Comparison of ENCODE assay signal across 1 cellular context in the genomic region with DNA sequence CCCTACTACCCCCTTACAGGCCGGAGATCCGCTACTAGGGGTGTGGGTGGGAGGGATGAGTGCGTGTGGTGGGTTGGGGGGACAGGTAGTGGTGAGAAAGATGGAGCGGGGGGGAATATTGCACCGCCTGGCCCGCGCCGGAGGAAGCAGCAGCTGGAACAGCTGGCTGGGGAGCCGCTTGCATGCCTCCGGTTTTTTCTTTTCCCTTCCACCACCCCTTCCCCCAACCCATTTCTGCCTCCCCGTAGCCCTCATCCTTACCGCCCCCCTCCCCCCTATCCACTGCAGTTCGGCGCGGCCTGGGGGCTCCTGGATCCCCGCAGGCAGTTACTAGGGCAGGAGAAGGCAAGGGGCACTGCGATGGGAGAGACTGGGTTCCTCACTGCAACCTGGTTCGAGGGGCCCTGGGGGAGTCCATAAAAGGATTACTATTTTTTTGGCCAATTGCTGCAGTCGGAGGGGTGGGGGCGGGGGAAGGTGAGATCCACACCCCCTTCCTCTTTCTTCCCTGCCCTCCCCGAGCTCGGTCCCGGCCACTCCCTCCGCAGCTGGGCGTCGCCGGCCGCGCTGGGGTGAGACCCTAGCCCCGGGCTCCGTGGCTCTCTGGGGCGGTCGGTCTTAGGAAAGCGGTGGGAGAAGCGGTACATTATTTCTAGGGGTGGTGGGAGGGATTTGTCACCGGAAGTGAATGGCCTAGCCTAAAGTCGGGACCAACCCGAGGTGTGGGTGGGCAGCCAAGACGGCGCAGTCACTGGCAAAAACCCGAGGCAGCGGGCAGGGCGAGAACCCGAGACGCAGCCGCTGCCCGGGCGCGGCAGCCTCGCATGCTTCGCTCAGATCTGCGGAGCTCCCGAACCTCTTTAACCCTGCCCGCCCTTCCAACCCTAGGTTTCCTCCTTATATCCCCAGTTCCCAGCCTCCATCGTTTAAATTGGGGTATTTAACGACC.
TF ChIP-seq lines count a peak whose summit lies in the region.

No MANE protein-coding gene starts in this region.

TF ChIP-seq in HepG2, 621 proteins besides CTCF, POLR2A, EP300 and RAD21 (continued from another document and continues in another):
- 0 out of 2 replicates have a peak, but pooled peaks have one; percentile 33 for TF ChIP-seq ZNF570 (CRISPR knock-in tag; IDR thresholded peaks at IDR 0.05; ENCODE audit: borderline replicate concordance)
- TF ChIP-seq ZNF264 (CRISPR knock-in tag; IDR thresholded peaks at IDR 0.05), result no peak
- TF ChIP-seq, protein P1, sequence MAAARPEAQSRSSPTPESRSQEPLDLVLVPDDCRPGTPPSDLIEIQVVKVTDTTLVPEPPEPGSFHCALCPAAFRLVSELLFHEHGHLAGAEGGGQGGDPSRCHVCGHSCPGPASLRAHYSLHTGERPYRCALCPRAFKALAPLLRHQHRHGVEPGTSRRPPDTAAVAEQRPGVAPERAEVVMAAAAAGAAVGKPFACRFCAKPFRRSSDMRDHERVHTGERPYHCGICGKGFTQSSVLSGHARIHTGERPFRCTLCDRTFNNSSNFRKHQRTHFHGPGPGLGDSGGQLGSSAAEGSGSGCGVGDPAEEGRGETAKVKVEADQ (CRISPR knock-in tag; IDR thresholded peaks at IDR 0.05; ENCODE audit: borderline replicate concordance), result peak; percentile 75
- no peak; the same call in 1 of the 2 replicates for TF ChIP-seq MIER2 (CRISPR knock-in tag; IDR thresholded peaks at IDR 0.05)
- TF ChIP-seq PHF21A (CRISPR knock-in tag; IDR thresholded peaks at IDR 0.05), result peak; percentile 96
- TF ChIP-seq CCAR2 (optimal IDR thresholded peaks at IDR 0.05; ENCODE audit: low read depth, low read length), result no peak
- TF ChIP-seq ARNT2 (CRISPR knock-in tag; IDR thresholded peaks at IDR 0.05; ENCODE audit: low read depth), result peak; percentile 58; the same call in 1 of the 2 replicates
- TF ChIP-seq IKZF1 (IDR thresholded peaks at IDR 0.05), result no peak
- no peak for TF ChIP-seq KLF15 (CRISPR knock-in tag; IDR thresholded peaks at IDR 0.05; ENCODE audit: borderline replicate concordance)
- TF ChIP-seq ZNF17 (CRISPR knock-in tag; IDR thresholded peaks at IDR 0.05), result 0 out of 2 replicates have a peak, but pooled peaks have one; percentile 44
- TF ChIP-seq, protein P2, sequence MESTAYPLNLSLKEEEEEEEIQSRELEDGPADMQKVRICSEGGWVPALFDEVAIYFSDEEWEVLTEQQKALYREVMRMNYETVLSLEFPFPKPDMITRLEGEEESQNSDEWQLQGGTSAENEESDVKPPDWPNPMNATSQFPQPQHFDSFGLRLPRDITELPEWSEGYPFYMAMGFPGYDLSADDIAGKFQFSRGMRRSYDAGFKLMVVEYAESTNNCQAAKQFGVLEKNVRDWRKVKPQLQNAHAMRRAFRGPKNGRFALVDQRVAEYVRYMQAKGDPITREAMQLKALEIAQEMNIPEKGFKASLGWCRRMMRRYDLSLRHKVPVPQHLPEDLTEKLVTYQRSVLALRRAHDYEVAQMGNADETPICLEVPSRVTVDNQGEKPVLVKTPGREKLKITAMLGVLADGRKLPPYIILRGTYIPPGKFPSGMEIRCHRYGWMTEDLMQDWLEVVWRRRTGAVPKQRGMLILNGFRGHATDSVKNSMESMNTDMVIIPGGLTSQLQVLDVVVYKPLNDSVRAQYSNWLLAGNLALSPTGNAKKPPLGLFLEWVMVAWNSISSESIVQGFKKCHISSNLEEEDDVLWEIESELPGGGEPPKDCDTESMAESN (CRISPR knock-in tag; conservative IDR thresholded peaks at IDR 0.05), result peak; percentile 45
- TF ChIP-seq, protein P3, sequence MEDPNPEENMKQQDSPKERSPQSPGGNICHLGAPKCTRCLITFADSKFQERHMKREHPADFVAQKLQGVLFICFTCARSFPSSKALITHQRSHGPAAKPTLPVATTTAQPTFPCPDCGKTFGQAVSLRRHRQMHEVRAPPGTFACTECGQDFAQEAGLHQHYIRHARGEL (CRISPR knock-in tag; IDR thresholded peaks at IDR 0.05), result no peak; the same call in 1 of the 2 replicates
- TF ChIP-seq, protein P4, sequence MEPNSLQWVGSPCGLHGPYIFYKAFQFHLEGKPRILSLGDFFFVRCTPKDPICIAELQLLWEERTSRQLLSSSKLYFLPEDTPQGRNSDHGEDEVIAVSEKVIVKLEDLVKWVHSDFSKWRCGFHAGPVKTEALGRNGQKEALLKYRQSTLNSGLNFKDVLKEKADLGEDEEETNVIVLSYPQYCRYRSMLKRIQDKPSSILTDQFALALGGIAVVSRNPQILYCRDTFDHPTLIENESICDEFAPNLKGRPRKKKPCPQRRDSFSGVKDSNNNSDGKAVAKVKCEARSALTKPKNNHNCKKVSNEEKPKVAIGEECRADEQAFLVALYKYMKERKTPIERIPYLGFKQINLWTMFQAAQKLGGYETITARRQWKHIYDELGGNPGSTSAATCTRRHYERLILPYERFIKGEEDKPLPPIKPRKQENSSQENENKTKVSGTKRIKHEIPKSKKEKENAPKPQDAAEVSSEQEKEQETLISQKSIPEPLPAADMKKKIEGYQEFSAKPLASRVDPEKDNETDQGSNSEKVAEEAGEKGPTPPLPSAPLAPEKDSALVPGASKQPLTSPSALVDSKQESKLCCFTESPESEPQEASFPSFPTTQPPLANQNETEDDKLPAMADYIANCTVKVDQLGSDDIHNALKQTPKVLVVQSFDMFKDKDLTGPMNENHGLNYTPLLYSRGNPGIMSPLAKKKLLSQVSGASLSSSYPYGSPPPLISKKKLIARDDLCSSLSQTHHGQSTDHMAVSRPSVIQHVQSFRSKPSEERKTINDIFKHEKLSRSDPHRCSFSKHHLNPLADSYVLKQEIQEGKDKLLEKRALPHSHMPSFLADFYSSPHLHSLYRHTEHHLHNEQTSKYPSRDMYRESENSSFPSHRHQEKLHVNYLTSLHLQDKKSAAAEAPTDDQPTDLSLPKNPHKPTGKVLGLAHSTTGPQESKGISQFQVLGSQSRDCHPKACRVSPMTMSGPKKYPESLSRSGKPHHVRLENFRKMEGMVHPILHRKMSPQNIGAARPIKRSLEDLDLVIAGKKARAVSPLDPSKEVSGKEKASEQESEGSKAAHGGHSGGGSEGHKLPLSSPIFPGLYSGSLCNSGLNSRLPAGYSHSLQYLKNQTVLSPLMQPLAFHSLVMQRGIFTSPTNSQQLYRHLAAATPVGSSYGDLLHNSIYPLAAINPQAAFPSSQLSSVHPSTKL (CRISPR knock-in tag; IDR thresholded peaks at IDR 0.05), result peak; percentile 59
- no peak; the same call in 1 of the 2 replicates for TF ChIP-seq FOXO1 (CRISPR knock-in tag; IDR thresholded peaks at IDR 0.05)
- TF ChIP-seq SRSF9 (IDR thresholded peaks at IDR 0.05; ENCODE audit: borderline replicate concordance, insufficient read depth, low read depth, low read length, poor library complexity, severe bottlenecking), result no peak
- no peak; the same call in 1 of the 2 replicates for TF ChIP-seq CBX5 (CRISPR knock-in tag; IDR thresholded peaks at IDR 0.05; ENCODE audit: borderline replicate concordance)
- TF ChIP-seq, protein P5, sequence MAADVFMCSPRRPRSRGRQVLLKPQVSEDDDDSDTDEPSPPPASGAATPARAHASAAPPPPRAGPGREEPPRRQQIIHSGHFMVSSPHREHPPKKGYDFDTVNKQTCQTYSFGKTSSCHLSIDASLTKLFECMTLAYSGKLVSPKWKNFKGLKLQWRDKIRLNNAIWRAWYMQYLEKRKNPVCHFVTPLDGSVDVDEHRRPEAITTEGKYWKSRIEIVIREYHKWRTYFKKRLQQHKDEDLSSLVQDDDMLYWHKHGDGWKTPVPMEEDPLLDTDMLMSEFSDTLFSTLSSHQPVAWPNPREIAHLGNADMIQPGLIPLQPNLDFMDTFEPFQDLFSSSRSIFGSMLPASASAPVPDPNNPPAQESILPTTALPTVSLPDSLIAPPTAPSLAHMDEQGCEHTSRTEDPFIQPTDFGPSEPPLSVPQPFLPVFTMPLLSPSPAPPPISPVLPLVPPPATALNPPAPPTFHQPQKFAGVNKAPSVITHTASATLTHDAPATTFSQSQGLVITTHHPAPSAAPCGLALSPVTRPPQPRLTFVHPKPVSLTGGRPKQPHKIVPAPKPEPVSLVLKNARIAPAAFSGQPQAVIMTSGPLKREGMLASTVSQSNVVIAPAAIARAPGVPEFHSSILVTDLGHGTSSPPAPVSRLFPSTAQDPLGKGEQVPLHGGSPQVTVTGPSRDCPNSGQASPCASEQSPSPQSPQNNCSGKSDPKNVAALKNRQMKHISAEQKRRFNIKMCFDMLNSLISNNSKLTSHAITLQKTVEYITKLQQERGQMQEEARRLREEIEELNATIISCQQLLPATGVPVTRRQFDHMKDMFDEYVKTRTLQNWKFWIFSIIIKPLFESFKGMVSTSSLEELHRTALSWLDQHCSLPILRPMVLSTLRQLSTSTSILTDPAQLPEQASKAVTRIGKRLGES (CRISPR knock-in tag; IDR thresholded peaks at IDR 0.05; ENCODE audit: borderline replicate concordance), result no peak
- peak; percentile 96 for TF ChIP-seq ZNF430 (CRISPR knock-in tag; IDR thresholded peaks at IDR 0.05)
- TF ChIP-seq, protein P6, sequence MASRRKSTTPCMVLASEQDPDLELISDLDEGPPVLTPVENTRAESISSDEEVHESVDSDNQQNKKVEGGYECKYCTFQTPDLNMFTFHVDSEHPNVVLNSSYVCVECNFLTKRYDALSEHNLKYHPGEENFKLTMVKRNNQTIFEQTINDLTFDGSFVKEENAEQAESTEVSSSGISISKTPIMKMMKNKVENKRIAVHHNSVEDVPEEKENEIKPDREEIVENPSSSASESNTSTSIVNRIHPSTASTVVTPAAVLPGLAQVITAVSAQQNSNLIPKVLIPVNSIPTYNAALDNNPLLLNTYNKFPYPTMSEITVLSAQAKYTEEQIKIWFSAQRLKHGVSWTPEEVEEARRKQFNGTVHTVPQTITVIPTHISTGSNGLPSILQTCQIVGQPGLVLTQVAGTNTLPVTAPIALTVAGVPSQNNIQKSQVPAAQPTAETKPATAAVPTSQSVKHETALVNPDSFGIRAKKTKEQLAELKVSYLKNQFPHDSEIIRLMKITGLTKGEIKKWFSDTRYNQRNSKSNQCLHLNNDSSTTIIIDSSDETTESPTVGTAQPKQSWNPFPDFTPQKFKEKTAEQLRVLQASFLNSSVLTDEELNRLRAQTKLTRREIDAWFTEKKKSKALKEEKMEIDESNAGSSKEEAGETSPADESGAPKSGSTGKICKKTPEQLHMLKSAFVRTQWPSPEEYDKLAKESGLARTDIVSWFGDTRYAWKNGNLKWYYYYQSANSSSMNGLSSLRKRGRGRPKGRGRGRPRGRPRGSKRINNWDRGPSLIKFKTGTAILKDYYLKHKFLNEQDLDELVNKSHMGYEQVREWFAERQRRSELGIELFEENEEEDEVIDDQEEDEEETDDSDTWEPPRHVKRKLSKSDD (CRISPR knock-in tag; IDR thresholded peaks at IDR 0.05; ENCODE audit: low read depth), result no peak
- TF ChIP-seq THYN1 (CRISPR knock-in tag; IDR thresholded peaks at IDR 0.05; ENCODE audit: borderline replicate concordance, low read depth), result no peak
- TF ChIP-seq KDM4B (CRISPR knock-in tag; IDR thresholded peaks at IDR 0.05), result peak; percentile 75
- TF ChIP-seq ZKSCAN5 (CRISPR knock-in tag; IDR thresholded peaks at IDR 0.05), result no peak
- TF ChIP-seq, protein P7, sequence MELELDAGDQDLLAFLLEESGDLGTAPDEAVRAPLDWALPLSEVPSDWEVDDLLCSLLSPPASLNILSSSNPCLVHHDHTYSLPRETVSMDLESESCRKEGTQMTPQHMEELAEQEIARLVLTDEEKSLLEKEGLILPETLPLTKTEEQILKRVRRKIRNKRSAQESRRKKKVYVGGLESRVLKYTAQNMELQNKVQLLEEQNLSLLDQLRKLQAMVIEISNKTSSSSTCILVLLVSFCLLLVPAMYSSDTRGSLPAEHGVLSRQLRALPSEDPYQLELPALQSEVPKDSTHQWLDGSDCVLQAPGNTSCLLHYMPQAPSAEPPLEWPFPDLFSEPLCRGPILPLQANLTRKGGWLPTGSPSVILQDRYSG (CRISPR knock-in tag; IDR thresholded peaks at IDR 0.05), result no peak
- peak; percentile 86; the same call in 1 of the 2 replicates for TF ChIP-seq CCDC6 (CRISPR knock-in tag; IDR thresholded peaks at IDR 0.05)
- peak; percentile 45; the same call in 1 of the 2 replicates for TF ChIP-seq NFKB2 (CRISPR knock-in tag; IDR thresholded peaks at IDR 0.05; ENCODE audit: borderline replicate concordance)
- TF ChIP-seq MTA1 (CRISPR knock-in tag; IDR thresholded peaks at IDR 0.05; ENCODE audit: borderline replicate concordance), result 0 out of 2 replicates have a peak, but pooled peaks have one; percentile 63
- 0 out of 2 replicates have a peak, but pooled peaks have one; percentile 25 for TF ChIP-seq ZNF121 (CRISPR knock-in tag; IDR thresholded peaks at IDR 0.05)
- peak; percentile 40; the same call in 1 of the 2 replicates for TF ChIP-seq HMG20B (CRISPR knock-in tag; conservative IDR thresholded peaks at IDR 0.05)
- TF ChIP-seq ARNTL (CRISPR knock-in tag; IDR thresholded peaks at IDR 0.05), result peak; percentile 66; the same call in 1 of the 2 replicates
- 0 out of 2 replicates have a peak, but pooled peaks have one; percentile 50 for TF ChIP-seq STAT5B (CRISPR knock-in tag; IDR thresholded peaks at IDR 0.05)
- TF ChIP-seq ZEB1 (IDR thresholded peaks at IDR 0.05; ENCODE audit: insufficient replicate concordance, low read depth), result peak; percentile 14
- peak; percentile 86 for TF ChIP-seq HNRNPL (IDR thresholded peaks at IDR 0.05; ENCODE audit: low read depth, low read length)
- TF ChIP-seq ZNF83 (CRISPR knock-in tag; IDR thresholded peaks at IDR 0.05; ENCODE audit: borderline replicate concordance), result no peak
- no peak for TF ChIP-seq NFE2L1 (CRISPR knock-in tag; IDR thresholded peaks at IDR 0.05; ENCODE audit: borderline replicate concordance)
- TF ChIP-seq RFX5 (IDR thresholded peaks at IDR 0.05; ENCODE audit: low read depth, low read length), result no peak
- TF ChIP-seq ZNF234 (CRISPR knock-in tag; conservative IDR thresholded peaks at IDR 0.05), result no peak
- peak; percentile 72 for TF ChIP-seq ZFY (CRISPR knock-in tag; IDR thresholded peaks at IDR 0.05)
- no peak for TF ChIP-seq NCOA5 (CRISPR knock-in tag; IDR thresholded peaks at IDR 0.05)
- TF ChIP-seq RFXAP (CRISPR knock-in tag; IDR thresholded peaks at IDR 0.05; ENCODE audit: borderline replicate concordance), result peak; percentile 69; the same call in 1 of the 2 replicates
- 0 out of 2 replicates have a peak, but pooled peaks have one; percentile 63 for TF ChIP-seq SNAPC2 (CRISPR knock-in tag; IDR thresholded peaks at IDR 0.05)
- no peak for TF ChIP-seq ZNF629 (CRISPR knock-in tag; conservative IDR thresholded peaks at IDR 0.05)
- no peak for TF ChIP-seq ZNF557 (CRISPR knock-in tag; IDR thresholded peaks at IDR 0.05)
- peak; percentile 94 for TF ChIP-seq ZNF891 (CRISPR knock-in tag; IDR thresholded peaks at IDR 0.05)
- no peak; the same call in 1 of the 2 replicates for TF ChIP-seq JDP2 (CRISPR knock-in tag; IDR thresholded peaks at IDR 0.05; ENCODE audit: borderline replicate concordance)
- TF ChIP-seq ZNF274 (CRISPR knock-in tag; IDR thresholded peaks at IDR 0.05), result peak; percentile 87
- TF ChIP-seq SMC3 (IDR thresholded peaks at IDR 0.05; ENCODE audit: low read length), result no peak
- TF ChIP-seq ZNF225 (CRISPR knock-in tag; IDR thresholded peaks at IDR 0.05), result no peak; the same call in 1 of the 2 replicates
- no peak for TF ChIP-seq ZNF180 (CRISPR knock-in tag; IDR thresholded peaks at IDR 0.05; ENCODE audit: borderline replicate concordance, low read depth)
- 0 out of 2 replicates have a peak, but pooled peaks have one; percentile 56 for TF ChIP-seq TOPORS (CRISPR knock-in tag; IDR thresholded peaks at IDR 0.05)
- TF ChIP-seq ZNF441 (CRISPR knock-in tag; IDR thresholded peaks at IDR 0.05; ENCODE audit: borderline replicate concordance), result no peak
